Comparison of ENCODE assay signal across 1 cellular context in genomic region chr3:114152519-114153151, GRCh38.
TF ChIP-seq lines count a peak whose summit lies in the region.

No MANE protein-coding gene starts in this region.

TF ChIP-seq in HepG2, 621 proteins besides CTCF, POLR2A, EP300 and RAD21 (continued from another document and continues in another):
- no peak for TF ChIP-seq KIAA2018 (CRISPR knock-in tag; IDR thresholded peaks at IDR 0.05; ENCODE audit: borderline replicate concordance)
- TF ChIP-seq ZNF142 (CRISPR knock-in tag; IDR thresholded peaks at IDR 0.05) = no peak
- TF ChIP-seq ZNF333 (CRISPR knock-in tag; IDR thresholded peaks at IDR 0.05; ENCODE audit: borderline replicate concordance) = 0 out of 2 replicates have a peak, but pooled peaks have one; percentile 60
- 0 out of 2 replicates have a peak, but pooled peaks have one; percentile 49 for TF ChIP-seq ZNF572 (CRISPR knock-in tag; IDR thresholded peaks at IDR 0.05)
- no peak for TF ChIP-seq KDM4B (CRISPR knock-in tag; IDR thresholded peaks at IDR 0.05)
- no peak for TF ChIP-seq MBNL3 (CRISPR knock-in tag; conservative IDR thresholded peaks at IDR 0.05)
- TF ChIP-seq ESRRA (CRISPR knock-in tag; IDR thresholded peaks at IDR 0.05; ENCODE audit: low read depth) = no peak
- TF ChIP-seq ZNF143 (CRISPR knock-in tag; IDR thresholded peaks at IDR 0.05) = no peak
- TF ChIP-seq XRCC5 (optimal IDR thresholded peaks at IDR 0.05; ENCODE audit: low read length) = peak; percentile 84
- no peak for TF ChIP-seq MZF1 (CRISPR knock-in tag; IDR thresholded peaks at IDR 0.05; ENCODE audit: borderline replicate concordance)
- peak; percentile 66; the same call in 1 of the 2 replicates for TF ChIP-seq ZNF607 (CRISPR knock-in tag; IDR thresholded peaks at IDR 0.05; ENCODE audit: borderline replicate concordance)
- TF ChIP-seq ZSCAN9 (CRISPR knock-in tag; IDR thresholded peaks at IDR 0.05; ENCODE audit: borderline replicate concordance) = no peak
- no peak for TF ChIP-seq MIER3 (CRISPR knock-in tag; IDR thresholded peaks at IDR 0.05; ENCODE audit: borderline replicate concordance)
- TF ChIP-seq HDAC2 (CRISPR knock-in tag; IDR thresholded peaks at IDR 0.05) = 0 out of 2 replicates have a peak, but pooled peaks have one; percentile 17
- 0 out of 2 replicates have a peak, but pooled peaks have one; percentile 28 for TF ChIP-seq ZNF776 (CRISPR knock-in tag; IDR thresholded peaks at IDR 0.05)
- TF ChIP-seq CENPT (CRISPR knock-in tag; IDR thresholded peaks at IDR 0.05; ENCODE audit: low read depth) = no peak
- no peak for TF ChIP-seq PRDM10 (CRISPR knock-in tag; IDR thresholded peaks at IDR 0.05; ENCODE audit: low read depth)
- TF ChIP-seq ZNF562 (CRISPR knock-in tag; IDR thresholded peaks at IDR 0.05; ENCODE audit: borderline replicate concordance) = no peak
- no peak for TF ChIP-seq ZMAT5 (CRISPR knock-in tag; IDR thresholded peaks at IDR 0.05; ENCODE audit: borderline replicate concordance, low read depth)
- no peak for TF ChIP-seq MAF1 (CRISPR knock-in tag; IDR thresholded peaks at IDR 0.05; ENCODE audit: borderline replicate concordance)
- no peak for TF ChIP-seq ZNF138 (CRISPR knock-in tag; IDR thresholded peaks at IDR 0.05; ENCODE audit: low read depth)
- no peak for TF ChIP-seq KDM3A (CRISPR knock-in tag; IDR thresholded peaks at IDR 0.05; ENCODE audit: low read depth)
- no peak for TF ChIP-seq ZFP36L2 (CRISPR knock-in tag; IDR thresholded peaks at IDR 0.05)
- TF ChIP-seq HDAC6 (IDR thresholded peaks at IDR 0.05; ENCODE audit: low read depth, low read length) = no peak
- TF ChIP-seq ZSCAN22 (CRISPR knock-in tag; IDR thresholded peaks at IDR 0.05) = no peak
- TF ChIP-seq HNF1A (IDR thresholded peaks at IDR 0.05; ENCODE audit: low read depth) = no peak
- no peak for TF ChIP-seq HNF1A (CRISPR knock-in tag; IDR thresholded peaks at IDR 0.05; ENCODE audit: borderline replicate concordance)
- 0 out of 2 replicates have a peak, but pooled peaks have one; percentile 25 for TF ChIP-seq ZNF124 (CRISPR knock-in tag; IDR thresholded peaks at IDR 0.05)
- 0 out of 2 replicates have a peak, but pooled peaks have one; percentile 33 for TF ChIP-seq ZNF770 (CRISPR knock-in tag; IDR thresholded peaks at IDR 0.05)
